In the genomic region with DNA sequence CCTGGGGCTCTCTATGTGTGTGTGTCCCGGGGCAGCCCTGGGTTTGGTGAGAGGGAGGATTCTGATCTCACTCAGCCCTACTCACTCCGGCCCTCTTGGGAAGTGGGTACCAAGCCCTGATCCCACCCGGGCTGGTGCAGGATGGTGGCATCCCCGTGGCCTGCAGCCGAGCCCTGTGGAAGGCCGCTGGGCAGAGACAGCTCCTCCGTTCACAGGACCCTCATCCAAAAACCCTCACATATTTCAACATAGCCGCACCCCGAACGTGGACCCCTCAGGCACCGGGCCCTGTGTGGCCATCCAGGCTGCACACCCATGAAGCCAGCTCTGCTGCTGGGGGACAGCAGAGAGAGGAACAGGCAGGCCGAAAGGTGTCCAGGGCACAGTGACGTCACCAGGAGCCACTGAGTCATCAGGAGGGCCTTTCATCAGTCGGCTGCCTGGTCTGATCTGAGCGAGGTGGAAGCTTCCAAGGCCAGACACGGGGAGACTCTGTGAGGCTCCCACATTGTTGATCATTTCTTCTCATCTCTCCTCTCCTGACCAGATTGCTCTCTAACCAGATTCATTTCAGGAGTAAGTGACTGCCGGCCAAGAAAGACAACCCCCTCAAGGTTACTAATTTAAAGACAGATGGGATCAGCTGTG, we compare ENCODE assay signal across 1 cellular context.
TF ChIP-seq lines count a peak whose summit lies in the region.

No MANE protein-coding gene starts in this region.

TF ChIP-seq in HEK293, 187 proteins besides CTCF, POLR2A, EP300 and RAD21 (continued from another document):
- TF ChIP-seq ZNF830 (tag by site-specific recombination; IDR thresholded peaks at IDR 0.05; ENCODE audit: low read depth) (no peak), HOXC10 (CRISPR knock-in tag; IDR thresholded peaks at IDR 0.05) (no peak), ZNF175 (tag by site-specific recombination; IDR thresholded peaks at IDR 0.05) (no peak), ZIC2 (tag by site-specific recombination; IDR thresholded peaks at IDR 0.05) (no peak), ZBTB7A (tag by site-specific recombination; IDR thresholded peaks at IDR 0.05; ENCODE audit: low read depth) (no peak), ZNF707 (tag by site-specific recombination; IDR thresholded peaks at IDR 0.05) (no peak), ZNF37A (tag by site-specific recombination; IDR thresholded peaks at IDR 0.05) (no peak), ZNF169 (tag by site-specific recombination; IDR thresholded peaks at IDR 0.05) (no peak), ZNF560 (tag by site-specific recombination; IDR thresholded peaks at IDR 0.05; ENCODE audit: borderline replicate concordance) (no peak), ATF2 (tag by site-specific recombination; IDR thresholded peaks at IDR 0.05; ENCODE audit: low read depth) (peak; percentile 85), ZNF157 (tag by site-specific recombination; IDR thresholded peaks at IDR 0.05) (no peak), ZNF548 (tag by site-specific recombination; IDR thresholded peaks at IDR 0.05) (no peak), KLF10 (tag by site-specific recombination; IDR thresholded peaks at IDR 0.05) (no peak), ZNF146 (tag by site-specific recombination; IDR thresholded peaks at IDR 0.05) (no peak), KLF16 (tag by site-specific recombination; IDR thresholded peaks at IDR 0.05) (no peak), ZNF777 (tag by site-specific recombination; IDR thresholded peaks at IDR 0.05; ENCODE audit: borderline replicate concordance) (no peak), ZBTB17 (tag by site-specific recombination; IDR thresholded peaks at IDR 0.05) (peak; percentile 17; the same call in 1 of the 2 replicates), KLF17 (tag by site-specific recombination; IDR thresholded peaks at IDR 0.05) (no peak)
- TF ChIP-seq, protein P1, sequence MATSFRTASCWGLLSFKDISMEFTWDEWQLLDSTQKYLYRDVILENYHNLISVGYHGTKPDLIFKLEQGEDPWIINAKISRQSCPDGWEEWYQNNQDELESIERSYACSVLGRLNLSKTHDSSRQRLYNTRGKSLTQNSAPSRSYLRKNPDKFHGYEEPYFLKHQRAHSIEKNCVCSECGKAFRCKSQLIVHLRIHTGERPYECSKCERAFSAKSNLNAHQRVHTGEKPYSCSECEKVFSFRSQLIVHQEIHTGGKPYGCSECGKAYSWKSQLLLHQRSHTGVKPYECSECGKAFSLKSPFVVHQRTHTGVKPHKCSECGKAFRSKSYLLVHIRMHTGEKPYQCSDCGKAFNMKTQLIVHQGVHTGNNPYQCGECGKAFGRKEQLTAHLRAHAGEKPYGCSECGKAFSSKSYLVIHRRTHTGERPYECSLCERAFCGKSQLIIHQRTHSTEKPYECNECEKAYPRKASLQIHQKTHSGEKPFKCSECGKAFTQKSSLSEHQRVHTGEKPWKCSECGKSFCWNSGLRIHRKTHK (tag by site-specific recombination; IDR thresholded peaks at IDR 0.05) = no peak
TF ChIP-seq in HEK293: peak in this region for 6.
